9 cellular contexts compared by ENCODE assay signal in genomic region chr21:43854773-43855633, GRCh38. TPM values are rescaled to one million over a fixed set of nuclear protein-coding genes. Genes with fewer than 3 reads are reported as not detected.
DNase-seq lines count a peak whose midpoint lies in the region; ATAC-seq and TF ChIP-seq lines count a peak whose summit lies in the region.
"Had no signal": no experiment of that assay in that cellular context is flagged by ENCODE, and none has a peak within 500 bp of the region (broad histone marks: within the 10 kb centered on the region; RNA-seq: fewer than 3 reads in every experiment).

No MANE protein-coding gene starts in this region.

- intact Hi-C loops in heart left ventricle (cut with DNase I) (loop anchor here in 1 of 10 donors (10.0 kb wide), 1 partner anchor 100 kb away; no protein-coding TSS in a partner anchor), Calu3 (cut with micrococcal nuclease; ENCODE audit: unreplicated experiment) (no loop called here)

- WGBS in heart left ventricle, 4 donors, result 70 to 79% (median 73%) methylated on average over 25 to 26 of the region's 26 CpGs

- no peak overlapping the region for H3K27ac Mint-ChIP-seq in Calu3 (ENCODE audit: unreplicated experiment)

- H3K4me3 ChIP-seq in heart left ventricle, result no peak overlapping the region
- H3K4me3 ChIP-seq: adrenal gland had no signal

- peaks cover 2% of the 10 kb centered on the region for H3K9me3 Mint-ChIP-seq in Calu3 (ENCODE audit: low read depth, unreplicated experiment)

- no peaks in the 10 kb centered on the region for H3K27me3 ChIP-seq in heart left ventricle
- H3K27me3 ChIP-seq: adrenal gland had no signal

- H3K4me1 ChIP-seq in heart left ventricle, result peaks cover 0 to 5% (median under 1%) of the 10 kb centered on the region in 12 donors
- H3K4me1 ChIP-seq: adrenal gland had no signal

- H3K4me1 Mint-ChIP-seq in Calu3 (ENCODE audit: low read depth, unreplicated experiment), result peaks cover 2% of the 10 kb centered on the region

- no TSS peak for BruUV-seq in Calu3 (replicated peaks; lab: Mats Ljungman, UMichigan)

- H3K36me3 Mint-ChIP-seq in Calu3 (ENCODE audit: insufficient read depth, unreplicated experiment), result no peaks in the 10 kb centered on the region

- H3K4me3 Mint-ChIP-seq in Calu3 (ENCODE audit: low read depth, unreplicated experiment), result no peak overlapping the region

- DNase-seq in GM10266 (ENCODE audit: extremely low spot score) (peak; percentile 69), MV-4-11 (lab: John Stamatoyannopoulos, UW) (peak; percentile 99), heart left ventricle (peak in 2 of 5 donors; percentile 23 to 32), NCI-H2196 (lab: John Stamatoyannopoulos, UW; ENCODE audit: unreplicated experiment) (no peak), kidney glomerular epithelial cell (lab: John Stamatoyannopoulos, UW) (no peak), Calu3 (no peak), COR-L47 (lab: John Stamatoyannopoulos, UW) (no peak)

- CTCF ChIA-PET in Calu3 (lab: Charles Lee), result no interaction called here

- no peak for TF ChIP-seq CTCF in GM10266 (IDR thresholded peaks at IDR 0.05; ENCODE audit: control insufficient read depth, insufficient read depth, low read depth, missing control alignments)
- no peak for TF ChIP-seq CTCF in heart left ventricle (IDR thresholded peaks at IDR 0.05)
- no peak for TF ChIP-seq CTCF in Calu3 (IDR thresholded peaks at IDR 0.05; ENCODE audit: unreplicated experiment)

- H3K9me3 ChIP-seq in heart left ventricle, result no peaks in the 10 kb centered on the region
- H3K9me3 ChIP-seq: adrenal gland had no signal

- peak; percentile 74 for ATAC-seq in GM19455 (IDR thresholded peaks at IDR 0.05; ENCODE audit: unreplicated experiment)
- peak; percentile 13 to 49 (median 32) for ATAC-seq in heart left ventricle

- no peak for TF ChIP-seq POLR2A in heart left ventricle (IDR thresholded peaks at IDR 0.05)

- H3K27me3 Mint-ChIP-seq in Calu3 (ENCODE audit: unreplicated experiment), result peaks cover 31% of the 10 kb centered on the region

- peak overlapping the region in 1 of 12 donors; percentile 29 for H3K27ac ChIP-seq in heart left ventricle
- H3K27ac ChIP-seq: adrenal gland had no signal

- no peaks in the 10 kb centered on the region for H3K36me3 ChIP-seq in heart left ventricle
- H3K36me3 ChIP-seq: adrenal gland had no signal

RNA-seq across cellular contexts. Expression of gene AGPAT3, which starts 10.0 kb away (rescaled TPM):
- total RNA-seq in heart left ventricle, result 10 to 100 TPM; 48.7 to 86.0 (median 65.5) TPM
- polyA plus RNA-seq in heart left ventricle, result 10 to 100 TPM; 26.6 to 51.3 TPM
- total RNA-seq in Calu3 (2022), result 61.2 and 64.1 TPM in 2 replicates

Comparison
In these comparisons a context has a peak if more than half of its experiments do, and no peak if none do; other contexts are left out.
1. DNase-seq: peak in GM10266 (single experiment) and MV-4-11 (single experiment); none in NCI-H2196 (single experiment), kidney glomerular epithelial cell (single experiment), Calu3 (single experiment) and COR-L47 (single experiment).